21 cellular contexts compared by ENCODE assay signal in the genomic region with DNA sequence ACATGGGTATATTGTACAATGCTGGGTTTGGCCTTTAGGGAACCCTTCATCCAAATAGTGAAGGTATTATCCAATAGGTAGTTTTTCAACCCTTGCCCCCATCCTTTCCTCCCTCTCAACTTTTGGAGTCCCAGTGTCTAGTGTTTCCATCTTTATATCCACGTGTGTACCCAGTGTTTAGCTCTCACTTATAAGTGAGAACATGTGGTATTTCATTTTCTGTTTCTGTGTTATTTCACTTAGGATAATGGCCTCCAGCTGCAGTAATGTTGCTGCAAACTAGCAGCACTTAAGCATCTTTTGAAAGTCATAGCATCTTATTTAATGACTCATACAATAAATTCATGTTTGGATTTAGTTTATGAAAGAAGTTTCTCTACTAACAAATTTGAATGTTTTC.
"Had no signal": no experiment of that assay in that cellular context is flagged by ENCODE, and none has a peak within 500 bp of the region (broad histone marks: within the 10 kb centered on the region; RNA-seq: fewer than 3 reads in every experiment).

No MANE protein-coding gene starts in this region.

- H3K9me3 ChIP-seq: mucosa of descending colon, ovary, transverse colon had no signal

- H3K36me3 ChIP-seq: ovary, transverse colon had no signal

- H3K4me3 Mint-ChIP-seq: activated CD8-positive, alpha-beta T cell treated with anti-CD3 and anti-CD28 coated beads for 36 hours; activated T-cell treated with anti-CD3 and anti-CD28 coated beads, Interleukin-2, amount 50 U/mL, for 4 hours; endodermal cell; memory B cell; naive thymus-derived CD4-positive, alpha-beta T cell had no signal

- DNase-seq: activated CD4-positive, alpha-beta T cell treated with anti-CD3 and anti-CD28 coated beads for 1 hour; activated CD8-positive, alpha-beta T cell treated with anti-CD3 and anti-CD28 coated beads for 36 hours; activated effector memory CD4-positive, alpha-beta T cell treated with Interleukin-2 at 50 U/mL for 16 hours; activated naive CD4-positive, alpha-beta T cell treated with anti-CD3 and anti-CD28 coated beads, Interleukin-2, amount 50 U/mL, for 16 hours; activated T-cell treated with anti-CD3 and anti-CD28 coated beads, Interleukin-2, amount 50 U/mL, for 4 hours; dorsolateral prefrontal cortex; erythroblast; hypothalamus; kidney; left ventricle myocardium superior; mucosa of descending colon; naive thymus-derived CD4-positive, alpha-beta T cell; ovary; stimulated activated naive CD8-positive, alpha-beta T cell treated with anti-CD3 and anti-CD28 coated beads, Interleukin-15, Interleukin-2, amounts not matched to agents 100 U/mL and 50 U/mL, for 24 hours; transverse colon had no signal

- ATAC-seq: activated CD8-positive, alpha-beta T cell treated with anti-CD3 and anti-CD28 coated beads for 36 hours; activated T-cell treated with anti-CD3 and anti-CD28 coated beads, Interleukin-2, amount 50 U/mL, for 4 hours; left ventricle myocardium superior; mucosa of descending colon; naive thymus-derived CD4-positive, alpha-beta T cell; sciatic nerve; stimulated activated naive CD8-positive, alpha-beta T cell treated with anti-CD3 and anti-CD28 coated beads, Interleukin-15, Interleukin-2, amounts not matched to agents 100 U/mL and 50 U/mL, for 24 hours had no signal

- H3K4me3 ChIP-seq: dorsolateral prefrontal cortex, mucosa of descending colon, ovary, transverse colon had no signal

- H3K27ac ChIP-seq: dorsolateral prefrontal cortex, ovary, transverse colon, VCaP had no signal

- H3K36me3 Mint-ChIP-seq: memory B cell; naive thymus-derived CD4-positive, alpha-beta T cell had no signal

- H3K27ac Mint-ChIP-seq: activated CD8-positive, alpha-beta T cell treated with anti-CD3 and anti-CD28 coated beads for 36 hours; endodermal cell; memory B cell; naive thymus-derived CD4-positive, alpha-beta T cell had no signal

- H3K4me1 ChIP-seq: transverse colon had no signal

- H3K27me3 Mint-ChIP-seq: memory B cell had no signal

- H3K4me1 Mint-ChIP-seq: endodermal cell; memory B cell; naive thymus-derived CD4-positive, alpha-beta T cell had no signal

- FAIRE-seq: astrocyte, bronchial epithelial cell, kidney had no signal

- H3K27me3 ChIP-seq: dorsolateral prefrontal cortex, ovary, transverse colon had no signal

- H3K9me3 Mint-ChIP-seq: activated CD8-positive, alpha-beta T cell treated with anti-CD3 and anti-CD28 coated beads for 36 hours had no signal
